20 cellular contexts compared by ENCODE assay signal in the genomic region with DNA sequence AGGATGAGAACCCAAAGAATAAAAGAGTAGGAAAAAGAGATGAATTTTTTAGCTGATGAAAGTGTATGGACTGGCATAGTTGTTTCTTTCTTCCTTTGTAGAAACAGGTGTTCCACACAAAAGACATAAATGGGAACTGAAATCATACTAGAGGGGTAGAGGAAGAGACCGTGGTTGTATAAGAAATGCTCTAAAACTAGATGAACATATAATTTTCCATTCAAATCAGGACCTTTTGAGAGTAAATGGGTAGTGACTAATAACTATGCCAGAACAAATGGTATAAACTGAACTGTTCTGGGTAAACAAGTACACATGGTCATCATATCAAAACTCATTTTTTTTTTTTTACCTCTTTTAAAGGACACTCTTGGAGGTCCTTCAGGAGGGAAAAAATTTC.
A peak's percentile ranks its signal among the peaks of the same experiment; 100 is the strongest.
DNase-seq lines count a peak whose midpoint lies in the region; ATAC-seq, FAIRE-seq and TF ChIP-seq lines count a peak whose summit lies in the region.
"Had no signal": no experiment of that assay in that cellular context is flagged by ENCODE, and none has a peak within 500 bp of the region (broad histone marks: within the 10 kb centered on the region; RNA-seq: fewer than 3 reads in every experiment).

No MANE protein-coding gene starts in this region.

- no peaks in the 10 kb centered on the region for H3K27me3 Mint-ChIP-seq in activated naive CD8-positive, alpha-beta T cell treated with anti-CD3 and anti-CD28 coated beads, Interleukin-2, amount 50 U/mL, for 24 hours
- no peaks in the 10 kb centered on the region for H3K27me3 Mint-ChIP-seq in CD8-positive, alpha-beta T cell (ENCODE audit: low read depth)

- no peak for DNase-seq in GM12891 (ENCODE audit: insufficient read length, low spot score)
- DNase-seq in activated naive CD8-positive, alpha-beta T cell treated with anti-CD3 and anti-CD28 coated beads, Interleukin-2, amount 50 U/mL, for 24 hours: no peak
- no peak for DNase-seq in hepatic stellate cell (ENCODE audit: low spot score)
- no peak for DNase-seq in NCI-H82 (lab: John Stamatoyannopoulos, UW)
- DNase-seq in CD8-positive, alpha-beta T cell: no peak
- DNase-seq: DMS 273 treated with DMSO at 0.1 percent for 48 hours, GDM1, KBM-7, NCI-H1436, NCI-H2029 treated with DMSO at 0.1 percent for 48 hours, NCI-H524 treated with DMSO at 0.1 percent for 48 hours, OCI-M1, T-helper 2 cell had no signal

- no peaks in the 10 kb centered on the region for H3K27me3 ChIP-seq in CD8-positive, alpha-beta T cell (ENCODE audit: insufficient read depth, low read length)
- H3K27me3 ChIP-seq: BLaER1 treated with 17β-estradiol and CSF1 and Interleukin-3, amounts not matched to agents 10 nM and 100 nM; SJSA1 had no signal

- H3K4me3 ChIP-seq in CD8-positive, alpha-beta T cell (ENCODE audit: low read depth, low read length): no peak overlapping the region
- H3K4me3 ChIP-seq: BLaER1 treated with 17β-estradiol and CSF1 and Interleukin-3, amounts not matched to agents 10 nM and 100 nM; HAP-1; SJSA1 had no signal

- H3K36me3 Mint-ChIP-seq in activated naive CD8-positive, alpha-beta T cell treated with anti-CD3 and anti-CD28 coated beads, Interleukin-2, amount 50 U/mL, for 24 hours (ENCODE audit: low read depth): peaks cover 18% of the 10 kb centered on the region
- H3K36me3 Mint-ChIP-seq in CD8-positive, alpha-beta T cell: peaks cover 14% of the 10 kb centered on the region

- POLR2A ChIA-PET in CD8-positive, alpha-beta T cell (lab: Charles Lee): no interaction called here

- H3K27ac ChIP-seq in CD8-positive, alpha-beta T cell (ENCODE audit: low read depth, low read length): no peak overlapping the region
- H3K27ac ChIP-seq: BLaER1 treated with 17β-estradiol and CSF1 and Interleukin-3, amounts not matched to agents 10 nM and 100 nM; SJSA1 had no signal

- H3K4me1 ChIP-seq in CD8-positive, alpha-beta T cell (ENCODE audit: insufficient read depth, low read length): no peaks in the 10 kb centered on the region
- H3K4me1 ChIP-seq: HAP-1, SJSA1 had no signal

- no peak overlapping the region for H3K4me3 Mint-ChIP-seq in activated naive CD8-positive, alpha-beta T cell treated with anti-CD3 and anti-CD28 coated beads, Interleukin-2, amount 50 U/mL, for 24 hours
- H3K4me3 Mint-ChIP-seq in CD8-positive, alpha-beta T cell: no peak overlapping the region

- H3K9me3 Mint-ChIP-seq in activated naive CD8-positive, alpha-beta T cell treated with anti-CD3 and anti-CD28 coated beads, Interleukin-2, amount 50 U/mL, for 24 hours: peaks cover 9% of the 10 kb centered on the region
- H3K9me3 Mint-ChIP-seq in CD8-positive, alpha-beta T cell: peaks cover 3% of the 10 kb centered on the region

- H3K27ac Mint-ChIP-seq in activated naive CD8-positive, alpha-beta T cell treated with anti-CD3 and anti-CD28 coated beads, Interleukin-2, amount 50 U/mL, for 24 hours: peak overlapping the region; percentile 57
- H3K27ac Mint-ChIP-seq in CD8-positive, alpha-beta T cell: no peak overlapping the region

- no peak for TF ChIP-seq POLR2A in GM12891 (IDR thresholded peaks at IDR 0.05; ENCODE audit: low read depth, low read length)

- peaks cover 30% of the 10 kb centered on the region for H3K4me1 Mint-ChIP-seq in activated naive CD8-positive, alpha-beta T cell treated with anti-CD3 and anti-CD28 coated beads, Interleukin-2, amount 50 U/mL, for 24 hours
- no peaks in the 10 kb centered on the region for H3K4me1 Mint-ChIP-seq in CD8-positive, alpha-beta T cell (ENCODE audit: low read depth)

- TF ChIP-seq CTCF in CD8-positive, alpha-beta T cell (IDR thresholded peaks at IDR 0.05): no peak

- H3K36me3 ChIP-seq in CD8-positive, alpha-beta T cell (ENCODE audit: insufficient read depth, low read length): no peaks in the 10 kb centered on the region
- H3K36me3 ChIP-seq: HAP-1, SJSA1 had no signal

- no peaks in the 10 kb centered on the region for H3K9me3 ChIP-seq in CD8-positive, alpha-beta T cell (ENCODE audit: low read length)
- H3K9me3 ChIP-seq: HAP-1, SJSA1 had no signal

- ATAC-seq in GM21360 (IDR thresholded peaks at IDR 0.05; ENCODE audit: unreplicated experiment) (peak; percentile 58), HG03103 (IDR thresholded peaks at IDR 0.05; ENCODE audit: low read depth, unreplicated experiment) (peak; percentile 48), GM19035 (IDR thresholded peaks at IDR 0.05; ENCODE audit: unreplicated experiment) (no peak)
- no peak for ATAC-seq in activated naive CD8-positive, alpha-beta T cell treated with anti-CD3 and anti-CD28 coated beads, Interleukin-2, amount 50 U/mL, for 24 hours
- no peak for ATAC-seq in CD8-positive, alpha-beta T cell

- CTCF ChIA-PET in CD8-positive, alpha-beta T cell (lab: Charles Lee): no interaction called here

- intact Hi-C loops in CD8-positive, alpha-beta T cell (cut with DNase I, micrococcal nuclease): no loop called here

- FAIRE-seq in GM12891 (lab: Jason Lieb, UNC): no peak
- FAIRE-seq: A204.1 had no signal

TF ChIP-seq in GM12891, 5 proteins besides CTCF, POLR2A, EP300 and RAD21:
- TF ChIP-seq PAX5 (IDR thresholded peaks at IDR 0.05; ENCODE audit: insufficient read depth, low read length, severe bottlenecking): no peak
- TF ChIP-seq POLR2AphosphoS5 (IDR thresholded peaks at IDR 0.05; ENCODE audit: low read depth, low read length): no peak
- 0 out of 2 replicates have a peak, but pooled peaks have one; percentile 9 for TF ChIP-seq SPI1 (IDR thresholded peaks at IDR 0.05; ENCODE audit: low read depth, low read length)
- no peak for TF ChIP-seq TAF1 (IDR thresholded peaks at IDR 0.05; ENCODE audit: low read depth, low read length)

Comparison
In these comparisons a context has a peak if more than half of its experiments do, and no peak if none do; other contexts are left out.
1. ATAC-seq: peak in GM21360 (single experiment) and HG03103 (single experiment); none in activated naive CD8-positive, alpha-beta T cell treated with anti-CD3 and anti-CD28 coated beads, Interleukin-2, amount 50 U/mL, for 24 hours (single experiment), CD8-positive, alpha-beta T cell (single experiment) and GM19035 (single experiment).